ENCODE assay signal across 9 cellular contexts in genomic region chr1:234619071-234619480, GRCh38. TPM values are rescaled to one million over a fixed set of nuclear protein-coding genes. Genes with fewer than 3 reads are reported as not detected.
DNase-seq lines count a peak whose midpoint lies in the region; ATAC-seq and TF ChIP-seq lines count a peak whose summit lies in the region.
"Had no signal": no experiment of that assay in that cellular context is flagged by ENCODE, and none has a peak within 500 bp of the region (broad histone marks: within the 10 kb centered on the region; RNA-seq: fewer than 3 reads in every experiment).

No MANE protein-coding gene starts in this region.

- H3K9me3 ChIP-seq in SJCRH30 (replicated peaks), result no peaks in the 10 kb centered on the region
- no peaks in the 10 kb centered on the region for H3K9me3 ChIP-seq in psoas muscle
- no peaks in the 10 kb centered on the region for H3K9me3 ChIP-seq in Peyer's patch

- H3F3A ChIP-seq in GM23338 (replicated peaks; ENCODE audit: low read depth), result no peaks in the 10 kb centered on the region

- H3K36me3 ChIP-seq in GM23338 (ENCODE audit: insufficient read depth) (no peaks in the 10 kb centered on the region), SJCRH30 (no peaks in the 10 kb centered on the region), psoas muscle (ENCODE audit: insufficient read depth in 1 of 2, low read depth in 1 of 2) (no peaks in the 10 kb centered on the region), Peyer's patch (no peaks in the 10 kb centered on the region)

- H3K4me3 ChIP-seq in GM23338 (no peak overlapping the region), SJCRH30 (peak overlapping the region; percentile 28), psoas muscle (no peak overlapping the region), Peyer's patch (no peak overlapping the region)

- no peaks in the 10 kb centered on the region for H4K20me1 ChIP-seq in GM23338 (replicated peaks; ENCODE audit: insufficient read depth)

- ATAC-seq in GM23338, result no peak; the same call in 2 of the 3 replicates
- peak; percentile 33 for ATAC-seq in foreskin keratinocyte
- ATAC-seq in psoas muscle, result peak in 2 of 4 donors; percentile 14 to 17

- TF ChIP-seq CTCF in GM23338 (conservative IDR thresholded peaks at IDR 0.05; ENCODE audit: low read depth in 2 of 2) (no peak), foreskin keratinocyte (conservative IDR thresholded peaks at IDR 0.05) (peak; percentile 39), psoas muscle (IDR thresholded peaks at IDR 0.05) (no peak), Peyer's patch (IDR thresholded peaks at IDR 0.05) (no peak)

- H3K36me3 Mint-ChIP-seq in GM23338 (ENCODE audit: low read depth), result no peaks in the 10 kb centered on the region

- peak overlapping the region; percentile 84 for H3K27ac Mint-ChIP-seq in GM23338

- H3K27me3 Mint-ChIP-seq in GM23338 (ENCODE audit: insufficient read depth, low read depth, poor library complexity), result peaks cover 4% of the 10 kb centered on the region

- H3K79me2 ChIP-seq in GM23338 (replicated peaks; ENCODE audit: insufficient read depth), result no peaks in the 10 kb centered on the region

- no peak overlapping the region for H2AFZ ChIP-seq in GM23338

- no peak overlapping the region for H3K4me3 Mint-ChIP-seq in GM23338

- H3K27me3 ChIP-seq in GM23338 (ENCODE audit: insufficient read depth) (no peaks in the 10 kb centered on the region), SJCRH30 (no peaks in the 10 kb centered on the region), foreskin keratinocyte (no peaks in the 10 kb centered on the region), psoas muscle (ENCODE audit: insufficient read depth in 3 of 3, low read length in 2 of 3) (no peaks in the 10 kb centered on the region), Peyer's patch (no peaks in the 10 kb centered on the region)

- H3K9me2 ChIP-seq in GM23338 (ENCODE audit: insufficient read depth), result no peaks in the 10 kb centered on the region

- DNase-seq in GM23338 (ENCODE audit: low spot score) (no peak), SJCRH30 (peak in 1 of 2 experiments; percentile 52), foreskin keratinocyte (peak in 1 of 2 donors; percentile 65), psoas muscle (no peak), HuH-7 (ENCODE audit: low spot score) (no peak), amniotic stem cell (lab: John Stamatoyannopoulos, UW) (no peak), NCI-H187 (lab: John Stamatoyannopoulos, UW) (no peak), Peyer's patch (no peak)
- DNase-seq: stimulated activated CD4-positive, alpha-beta T cell treated with anti-CD3 and anti-CD28 coated beads, Interleukin-12 subunit alpha, Interleukin-12 subunit beta, amount 100 ng/mL, for 4 hours had no signal

- intact Hi-C loops in psoas muscle (cut with DNase I), result loop anchor here in 1 of 2 donors (5.0 kb wide), 1 partner anchor 63 kb away; no protein-coding TSS in a partner anchor

- H3K27ac ChIP-seq in GM23338 (ENCODE audit: low read depth) (peak overlapping the region; percentile 56), SJCRH30 (peak overlapping the region; percentile 90), foreskin keratinocyte (peak overlapping the region; percentile 89), psoas muscle (peak overlapping the region; percentile 70), Peyer's patch (peak overlapping the region in 2 of 4 donors; percentile 67 to 76)

- TF ChIP-seq POLR2A in Peyer's patch (IDR thresholded peaks at IDR 0.05), result no peak

- H3K4me1 ChIP-seq in GM23338 (ENCODE audit: insufficient read depth) (peaks cover 31% of the 10 kb centered on the region), SJCRH30 (peaks cover 61% of the 10 kb centered on the region), foreskin keratinocyte (peaks cover 40% of the 10 kb centered on the region), psoas muscle (peaks cover 61% of the 10 kb centered on the region), Peyer's patch (peaks cover 0 to 51% (median 7%) of the 10 kb centered on the region in 4 donors)

- 43 to 48% (median 44%) methylated on average over 3 of the region's 3 CpGs for WGBS in psoas muscle, 3 donors

- peaks cover 45% of the 10 kb centered on the region for H3K4me1 Mint-ChIP-seq in GM23338

- H3K9me3 Mint-ChIP-seq in GM23338, result no peaks in the 10 kb centered on the region

- no peak overlapping the region for H3K4me2 ChIP-seq in GM23338

TF ChIP-seq in GM23338, 12 proteins besides CTCF, POLR2A, EP300 and RAD21 (continues in another document):
- no peak for TF ChIP-seq CREB1 (CRISPR knock-in tag; IDR thresholded peaks at IDR 0.05; ENCODE audit: low read depth)
- no peak for TF ChIP-seq ZNF114 (CRISPR knock-in tag; IDR thresholded peaks at IDR 0.05)
- no peak for TF ChIP-seq EZH2phosphoT487 (IDR thresholded peaks at IDR 0.05; ENCODE audit: unreplicated experiment)
- TF ChIP-seq POLR2AphosphoS5 (IDR thresholded peaks at IDR 0.05; ENCODE audit: low read depth), result no peak
- no peak for TF ChIP-seq ETS1 (IDR thresholded peaks at IDR 0.05)
- no peak for TF ChIP-seq ZNF331 (CRISPR knock-in tag; IDR thresholded peaks at IDR 0.05; ENCODE audit: low read depth)
- no peak for TF ChIP-seq NANOG (IDR thresholded peaks at IDR 0.05; ENCODE audit: borderline replicate concordance)
- TF ChIP-seq STAT1 (IDR thresholded peaks at IDR 0.05; ENCODE audit: unreplicated experiment), result no peak
- TF ChIP-seq EZH2 (IDR thresholded peaks at IDR 0.05; ENCODE audit: low read depth, unreplicated experiment), result no peak
- no peak for TF ChIP-seq REST (IDR thresholded peaks at IDR 0.05; ENCODE audit: unreplicated experiment)

RNA-seq across cellular contexts. Expression of gene IRF2BP2, which starts 9.1 kb away (rescaled TPM):
- 62.4 and 62.9 TPM in 2 replicates for total RNA-seq in GM23338 (2014; rRNA removed; shearing (Covaris generic))
- 19.4 and 21.5 TPM in 2 replicates for polyA plus RNA-seq in GM23338 (2016; fragmentation: Nextera tagmentation; extraction: Ambion mirVana)
- total RNA-seq in SJCRH30 (2014; rRNA removed; shearing (Covaris generic)), result 33.2 and 41.1 TPM in 2 replicates
- 103 and 108 TPM in 2 replicates for total RNA-seq in foreskin keratinocyte
- 42.9 and 52.8 TPM in 2 replicates for polyA plus RNA-seq in foreskin keratinocyte
- 100 to 1,000 TPM in 1 of 4 donors, 10 to 100 TPM in 3; 73.4 to 116 (median 87.8) TPM for total RNA-seq in psoas muscle
- polyA plus RNA-seq in psoas muscle, result 10 to 100 TPM; 53.6 to 63.6 (median 56.4) TPM
- 10 to 100 TPM; 73.4 to 99.6 (median 86.5) TPM for total RNA-seq in Peyer's patch
